In the genomic region with DNA sequence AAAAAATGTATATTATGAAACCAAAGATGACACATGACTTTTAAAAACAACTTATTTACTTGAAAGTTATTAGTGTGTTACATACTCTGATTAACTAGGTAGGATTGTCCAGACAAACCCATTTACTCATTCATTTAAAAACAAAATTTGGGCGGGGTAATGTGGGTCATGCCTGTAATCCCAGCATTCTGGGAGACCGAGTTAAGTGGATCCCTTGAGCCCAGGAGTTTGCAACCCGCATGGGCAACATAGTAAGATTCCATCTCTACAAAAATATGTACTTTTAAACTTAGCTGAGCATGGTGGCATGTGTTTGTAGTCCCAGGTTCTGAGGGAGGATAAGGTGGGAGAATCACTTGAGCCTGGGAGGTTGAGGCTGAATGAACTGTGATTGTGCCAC, we compare ENCODE assay signal across 3 cellular contexts.
"Had no signal": no experiment of that assay in that cellular context is flagged by ENCODE, and none has a peak within 500 bp of the region (broad histone marks: within the 10 kb centered on the region; RNA-seq: fewer than 3 reads in every experiment).

No MANE protein-coding gene starts in this region.

- H3K4me3 ChIP-seq: GM12878 had no signal

- DNase-seq: GDM1, GF-D8 had no signal
